In genomic region chr18:51157215-51157614, GRCh38 we compare ENCODE assay signal across 2 cellular contexts.
TF ChIP-seq lines count a peak whose summit lies in the region.

No MANE protein-coding gene starts in this region.

TF ChIP-seq in HepG2, 621 proteins besides CTCF, POLR2A, EP300 and RAD21:
- TF ChIP-seq, protein P1, sequence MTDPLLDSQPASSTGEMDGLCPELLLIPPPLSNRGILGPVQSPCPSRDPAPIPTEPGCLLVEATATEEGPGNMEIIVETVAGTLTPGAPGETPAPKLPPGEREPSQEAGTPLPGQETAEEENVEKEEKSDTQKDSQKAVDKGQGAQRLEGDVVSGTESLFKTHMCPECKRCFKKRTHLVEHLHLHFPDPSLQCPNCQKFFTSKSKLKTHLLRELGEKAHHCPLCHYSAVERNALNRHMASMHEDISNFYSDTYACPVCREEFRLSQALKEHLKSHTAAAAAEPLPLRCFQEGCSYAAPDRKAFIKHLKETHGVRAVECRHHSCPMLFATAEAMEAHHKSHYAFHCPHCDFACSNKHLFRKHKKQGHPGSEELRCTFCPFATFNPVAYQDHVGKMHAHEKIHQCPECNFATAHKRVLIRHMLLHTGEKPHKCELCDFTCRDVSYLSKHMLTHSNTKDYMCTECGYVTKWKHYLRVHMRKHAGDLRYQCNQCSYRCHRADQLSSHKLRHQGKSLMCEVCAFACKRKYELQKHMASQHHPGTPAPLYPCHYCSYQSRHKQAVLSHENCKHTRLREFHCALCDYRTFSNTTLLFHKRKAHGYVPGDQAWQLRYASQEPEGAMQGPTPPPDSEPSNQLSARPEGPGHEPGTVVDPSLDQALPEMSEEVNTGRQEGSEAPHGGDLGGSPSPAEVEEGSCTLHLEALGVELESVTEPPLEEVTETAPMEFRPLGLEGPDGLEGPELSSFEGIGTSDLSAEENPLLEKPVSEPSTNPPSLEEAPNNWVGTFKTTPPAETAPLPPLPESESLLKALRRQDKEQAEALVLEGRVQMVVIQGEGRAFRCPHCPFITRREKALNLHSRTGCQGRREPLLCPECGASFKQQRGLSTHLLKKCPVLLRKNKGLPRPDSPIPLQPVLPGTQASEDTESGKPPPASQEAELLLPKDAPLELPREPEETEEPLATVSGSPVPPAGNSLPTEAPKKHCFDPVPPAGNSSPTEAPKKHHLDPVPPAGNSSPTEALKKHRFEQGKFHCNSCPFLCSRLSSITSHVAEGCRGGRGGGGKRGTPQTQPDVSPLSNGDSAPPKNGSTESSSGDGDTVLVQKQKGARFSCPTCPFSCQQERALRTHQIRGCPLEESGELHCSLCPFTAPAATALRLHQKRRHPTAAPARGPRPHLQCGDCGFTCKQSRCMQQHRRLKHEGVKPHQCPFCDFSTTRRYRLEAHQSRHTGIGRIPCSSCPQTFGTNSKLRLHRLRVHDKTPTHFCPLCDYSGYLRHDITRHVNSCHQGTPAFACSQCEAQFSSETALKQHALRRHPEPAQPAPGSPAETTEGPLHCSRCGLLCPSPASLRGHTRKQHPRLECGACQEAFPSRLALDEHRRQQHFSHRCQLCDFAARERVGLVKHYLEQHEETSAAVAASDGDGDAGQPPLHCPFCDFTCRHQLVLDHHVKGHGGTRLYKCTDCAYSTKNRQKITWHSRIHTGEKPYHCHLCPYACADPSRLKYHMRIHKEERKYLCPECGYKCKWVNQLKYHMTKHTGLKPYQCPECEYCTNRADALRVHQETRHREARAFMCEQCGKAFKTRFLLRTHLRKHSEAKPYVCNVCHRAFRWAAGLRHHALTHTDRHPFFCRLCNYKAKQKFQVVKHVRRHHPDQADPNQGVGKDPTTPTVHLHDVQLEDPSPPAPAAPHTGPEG (CRISPR knock-in tag; IDR thresholded peaks at IDR 0.05) = no peak
- 0 out of 2 replicates have a peak, but pooled peaks have one; percentile 7 for TF ChIP-seq CEBPB (IDR thresholded peaks at IDR 0.05; ENCODE audit: borderline replicate concordance, low read depth, low read length)
- no peak for TF ChIP-seq ZMYM2 (CRISPR knock-in tag; IDR thresholded peaks at IDR 0.05)
TF ChIP-seq in HepG2: peak in this region for 1.

TF ChIP-seq in IMR-90, 13 proteins besides CTCF, POLR2A, EP300 and RAD21:
- TF ChIP-seq CEBPB (IDR thresholded peaks at IDR 0.05; ENCODE audit: low read depth, low read length) = peak; percentile 5; the same call in 1 of the 2 replicates
- no peak for TF ChIP-seq USF2 (IDR thresholded peaks at IDR 0.05; ENCODE audit: low read depth, low read length)
- TF ChIP-seq, protein P2, sequence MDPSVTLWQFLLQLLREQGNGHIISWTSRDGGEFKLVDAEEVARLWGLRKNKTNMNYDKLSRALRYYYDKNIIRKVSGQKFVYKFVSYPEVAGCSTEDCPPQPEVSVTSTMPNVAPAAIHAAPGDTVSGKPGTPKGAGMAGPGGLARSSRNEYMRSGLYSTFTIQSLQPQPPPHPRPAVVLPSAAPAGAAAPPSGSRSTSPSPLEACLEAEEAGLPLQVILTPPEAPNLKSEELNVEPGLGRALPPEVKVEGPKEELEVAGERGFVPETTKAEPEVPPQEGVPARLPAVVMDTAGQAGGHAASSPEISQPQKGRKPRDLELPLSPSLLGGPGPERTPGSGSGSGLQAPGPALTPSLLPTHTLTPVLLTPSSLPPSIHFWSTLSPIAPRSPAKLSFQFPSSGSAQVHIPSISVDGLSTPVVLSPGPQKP (IDR thresholded peaks at IDR 0.05; ENCODE audit: borderline replicate concordance, low read depth, low read length) = no peak
- no peak for TF ChIP-seq RFX5 (IDR thresholded peaks at IDR 0.05; ENCODE audit: low read depth, low read length)
- no peak for TF ChIP-seq MXI1 (IDR thresholded peaks at IDR 0.05; ENCODE audit: borderline replicate concordance, low read depth, low read length)
